ENCODE assay signal across 17 cellular contexts in genomic region chr16:57574646-57575467, GRCh38. TPM values are rescaled to one million over a fixed set of nuclear protein-coding genes. Genes with fewer than 3 reads are reported as not detected.
"Had no signal": no experiment of that assay in that cellular context is flagged by ENCODE, and none has a peak within 500 bp of the region (broad histone marks: within the 10 kb centered on the region; RNA-seq: fewer than 3 reads in every experiment).

No MANE protein-coding gene starts in this region.

- H3K9me3 Mint-ChIP-seq: activated naive CD4-positive, alpha-beta T cell treated with anti-CD3 and anti-CD28 coated beads for 36 hours had no signal

- H3K4me3 Mint-ChIP-seq: activated naive CD4-positive, alpha-beta T cell treated with anti-CD3 and anti-CD28 coated beads for 36 hours; neural progenitor cell had no signal

- H3K4me1 ChIP-seq: adrenal gland, colonic mucosa, left lung, neural progenitor cell, parathyroid adenoma had no signal

- DNase-seq: activated CD4-positive, alpha-beta T cell treated with anti-CD3 and anti-CD28 coated beads for 4 hours; activated naive CD4-positive, alpha-beta T cell treated with anti-CD3 and anti-CD28 coated beads for 36 hours; adrenal gland; colonic mucosa; foreskin melanocyte; head of caudate nucleus; mesenchymal stem cell; retina; stimulated activated CD4-positive, alpha-beta T cell treated with anti-CD3 and anti-CD28 coated beads, Interleukin-15, amount 100 ng/mL, for 24 hours; stimulated activated CD4-positive, alpha-beta T cell treated with anti-CD3 and anti-CD28 coated beads, Interleukin-4, amount 100 ng/mL, for 24 hours; T1000 had no signal

- H3K36me3 ChIP-seq: adrenal gland, colonic mucosa, left lung, neural progenitor cell, tibial nerve had no signal

- H3K4me1 Mint-ChIP-seq: neural progenitor cell had no signal

- H3K4me3 ChIP-seq: adrenal gland, colonic mucosa, left lung, neural progenitor cell, tibial nerve had no signal

- H3K27me3 ChIP-seq: colonic mucosa, neural progenitor cell had no signal

- H3K27ac ChIP-seq: adrenal gland, colonic mucosa, left lung, neural progenitor cell, parathyroid adenoma, tibial nerve had no signal

- H3K27ac Mint-ChIP-seq: activated naive CD4-positive, alpha-beta T cell treated with anti-CD3 and anti-CD28 coated beads for 36 hours; neural progenitor cell had no signal

- ATAC-seq: left lung had no signal

- H3K79me2 ChIP-seq: parathyroid adenoma had no signal

- H2AFZ ChIP-seq: neural progenitor cell, parathyroid adenoma had no signal

- H3K4me2 ChIP-seq: neural progenitor cell had no signal

RNA-seq across cellular contexts. Expression of gene ADGRG5, which starts 32.4 kb away (rescaled TPM):
- total RNA-seq: endothelial cell of umbilical vein, skeletal muscle tissue had no signal
- polyA plus RNA-seq: endothelial cell of umbilical vein had no signal
